Comparison of ENCODE assay signal across 1 cellular context in genomic region chr14:99272669-99273024, GRCh38.
TF ChIP-seq lines count a peak whose summit lies in the region.

No MANE protein-coding gene starts in this region.

TF ChIP-seq in GM23338, 12 proteins besides CTCF, POLR2A, EP300 and RAD21 (continued from another document):
- no peak for TF ChIP-seq ZNF462 (CRISPR knock-in tag; IDR thresholded peaks at IDR 0.05)
